ENCODE assay signal across 29 cellular contexts in the genomic region with DNA sequence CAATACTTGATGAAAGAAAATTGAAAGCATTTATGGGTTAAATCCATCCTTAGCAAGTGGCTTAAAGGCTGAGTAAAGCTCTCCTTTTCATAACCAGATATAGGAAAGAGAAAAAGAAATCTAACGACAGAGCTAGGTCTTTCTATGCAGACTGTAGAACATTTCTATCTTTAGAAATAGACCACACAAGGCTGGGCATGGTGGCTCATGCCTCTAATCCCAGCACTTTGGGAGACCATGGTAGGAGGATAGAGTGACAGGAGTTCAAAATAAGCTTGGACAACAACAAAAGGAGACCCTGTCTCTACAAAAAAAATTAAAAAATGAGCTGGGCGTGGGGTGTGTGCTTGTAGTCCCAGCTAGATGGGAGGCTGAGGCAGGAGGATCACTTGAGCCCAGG.
"Had no signal": no experiment of that assay in that cellular context is flagged by ENCODE, and none has a peak within 500 bp of the region (broad histone marks: within the 10 kb centered on the region; RNA-seq: fewer than 3 reads in every experiment).

No MANE protein-coding gene starts in this region.

- H3K4me3 Mint-ChIP-seq: activated CD4-positive, alpha-beta T cell treated with anti-CD3 and anti-CD28 coated beads, Interleukin-2, amount 10 ng/mL, durations not matched to agents 24 days and 14 days; activated CD8-positive, alpha-beta T cell treated with anti-CD3 and anti-CD28 coated beads, Interleukin-2, amount 10 ng/mL, durations not matched to agents 7 days and 5 days; activated naive CD8-positive, alpha-beta T cell treated with anti-CD3 and anti-CD28 coated beads for 36 hours; activated T-cell treated with anti-CD3 and anti-CD28 coated beads, Interleukin-2, amount 50 U/mL, for 24 hours had no signal

- H3K27ac Mint-ChIP-seq: activated CD4-positive, alpha-beta T cell treated with anti-CD3 and anti-CD28 coated beads, Interleukin-2, amount 10 ng/mL, durations not matched to agents 24 days and 14 days; activated CD8-positive, alpha-beta T cell treated with anti-CD3 and anti-CD28 coated beads, Interleukin-2, amount 10 ng/mL, durations not matched to agents 7 days and 5 days; activated naive CD8-positive, alpha-beta T cell treated with anti-CD3 and anti-CD28 coated beads for 36 hours; activated T-cell treated with anti-CD3 and anti-CD28 coated beads, Interleukin-2, amount 50 U/mL, for 24 hours had no signal

- H3K27me3 Mint-ChIP-seq: activated naive CD8-positive, alpha-beta T cell treated with anti-CD3 and anti-CD28 coated beads for 36 hours; activated T-cell treated with anti-CD3 and anti-CD28 coated beads, Interleukin-2, amount 50 U/mL, for 24 hours had no signal

- H3K27me3 ChIP-seq: ascending aorta, SJCRH30 had no signal

- DNase-seq: activated CD4-positive, alpha-beta T cell treated with anti-CD3 and anti-CD28 coated beads, Interleukin-2, amount 10 ng/mL, durations not matched to agents 24 days and 14 days; activated CD4-positive, alpha-beta T cell treated with anti-CD3 and anti-CD28 coated beads, Interleukin-2, amount 50 U/mL, for 4 hours; activated CD4-positive, CD25-positive, alpha-beta regulatory T cell; activated CD8-positive, alpha-beta T cell treated with anti-CD3 and anti-CD28 coated beads, Interleukin-2, amount 10 ng/mL, durations not matched to agents 7 days and 5 days; activated effector memory CD4-positive, alpha-beta T cell treated with anti-CD3 and anti-CD28 coated beads, Interleukin-2, amount 50 U/mL, for 16 hours; activated naive CD4-positive, alpha-beta T cell; activated naive CD4-positive, alpha-beta T cell treated with anti-CD3 and anti-CD28 coated beads, Interleukin-2, amount 50 U/mL, for 16 hours; activated naive CD8-positive, alpha-beta T cell treated with anti-CD3 and anti-CD28 coated beads for 36 hours; activated T-cell treated with anti-CD3 and anti-CD28 coated beads, Interleukin-2, amount 50 U/mL, for 24 hours; amygdala; caudate nucleus; cerebellar nuclear complex; Kasumi-1; KG1; MM.1S; MV-4-11; NCI-H1092; NCI-H1436 treated with DMSO at 0.1 percent for 48 hours; NCI-H1694 treated with DMSO at 0.1 percent for 48 hours; NCI-H2029; NCI-H345; NCI-H524 treated with DMSO at 0.1 percent for 48 hours; SHP77; SJCRH30; T1000; WERI-Rb-1 had no signal

- H3K9me3 Mint-ChIP-seq: activated CD4-positive, alpha-beta T cell treated with anti-CD3 and anti-CD28 coated beads, Interleukin-2, amount 10 ng/mL, durations not matched to agents 24 days and 14 days had no signal

- H3K4me1 ChIP-seq: ascending aorta, SJCRH30 had no signal

- H3K27ac ChIP-seq: ascending aorta, SJCRH30, SK-N-MC, WERI-Rb-1 had no signal

- H3K4me3 ChIP-seq: ascending aorta, SJCRH30, SK-N-MC had no signal

- H3K4me1 Mint-ChIP-seq: activated CD4-positive, alpha-beta T cell treated with anti-CD3 and anti-CD28 coated beads, Interleukin-2, amount 10 ng/mL, durations not matched to agents 24 days and 14 days; activated naive CD8-positive, alpha-beta T cell treated with anti-CD3 and anti-CD28 coated beads for 36 hours had no signal

- ATAC-seq: activated CD8-positive, alpha-beta T cell treated with anti-CD3 and anti-CD28 coated beads, Interleukin-2, amount 10 ng/mL, durations not matched to agents 7 days and 5 days; Panc1 had no signal
